17 cellular contexts compared by ENCODE assay signal in genomic region chr6:16324622-16325225, GRCh38.
DNase-seq lines count a peak whose midpoint lies in the region; ATAC-seq and TF ChIP-seq lines count a peak whose summit lies in the region.
"Had no signal": no experiment of that assay in that cellular context is flagged by ENCODE, and none has a peak within 500 bp of the region (broad histone marks: within the 10 kb centered on the region; RNA-seq: fewer than 3 reads in every experiment).

No MANE protein-coding gene starts in this region.

- H3K36me3 Mint-ChIP-seq in CD8-positive, alpha-beta T cell = peaks cover 26% of the 10 kb centered on the region

- no peaks in the 10 kb centered on the region for H3K36me3 ChIP-seq in CD8-positive, alpha-beta T cell (ENCODE audit: insufficient read depth, low read length)
- H3K36me3 ChIP-seq in HUES48 (ENCODE audit: control insufficient read depth, insufficient read depth, low read length) (no peaks in the 10 kb centered on the region), adipocyte (ENCODE audit: control insufficient read depth, insufficient read depth, low read length, severe bottlenecking) (peaks cover 6% of the 10 kb centered on the region), mesendoderm (ENCODE audit: control insufficient read depth, insufficient read depth, low read length) (no peaks in the 10 kb centered on the region)
- H3K36me3 ChIP-seq: uterus had no signal

- POLR2A ChIA-PET in CD8-positive, alpha-beta T cell (lab: Charles Lee) = interaction anchor here (0.7 kb wide), 1 partner anchor 62 kb away, joined by 5 read pairs; no protein-coding TSS in a partner anchor

- H3K18ac ChIP-seq in mesendoderm (ENCODE audit: low read length) = no peak overlapping the region

- H3K9me3 Mint-ChIP-seq in CD8-positive, alpha-beta T cell = no peaks in the 10 kb centered on the region

- H3K9ac ChIP-seq in HUES48 (ENCODE audit: low read depth, low read length) (no peak overlapping the region), adipocyte (ENCODE audit: low read length) (peak overlapping the region; percentile 4), mesendoderm (ENCODE audit: low read length) (no peak overlapping the region)

- H2AK5ac ChIP-seq in mesendoderm (ENCODE audit: low read length) = no peak overlapping the region

- no peak overlapping the region for H3K4ac ChIP-seq in mesendoderm (ENCODE audit: low read depth, low read length)

- WGBS in mesendoderm (ENCODE audit: extremely low coverage, insufficient coverage, low lambda C conversion rate) = no CpG with 5 or more reads among the region's 7 CpGs

- H3K27ac Mint-ChIP-seq in CD8-positive, alpha-beta T cell = peak overlapping the region; percentile 71

- CTCF ChIA-PET in CD8-positive, alpha-beta T cell (lab: Charles Lee) = interaction anchor here (0.6 to 12.9 kb wide), 4 partner anchors 7 to 446 kb away, joined by 3 to 168 read pairs (median 4); no protein-coding TSS in a partner anchor

- no peak for TF ChIP-seq CTCF in CD8-positive, alpha-beta T cell (IDR thresholded peaks at IDR 0.05)

- no peak for ATAC-seq in CD8-positive, alpha-beta T cell
- ATAC-seq in HG03135 (IDR thresholded peaks at IDR 0.05; ENCODE audit: unreplicated experiment) = no peak
- ATAC-seq: stimulated activated naive B cell treated with anti-CD40 and anti-IgM and Interleukin-4, amounts not matched to agents 10 μg/mL and 1 μg/mL and 100 μg/mL, for 72 hours had no signal

- peaks cover 45% of the 10 kb centered on the region for H3K4me1 ChIP-seq in CD8-positive, alpha-beta T cell (ENCODE audit: insufficient read depth, low read length)
- H3K4me1 ChIP-seq in HUES48 (ENCODE audit: control insufficient read depth, insufficient read depth, low read length) (peaks cover 23% of the 10 kb centered on the region), adipocyte (ENCODE audit: control insufficient read depth, insufficient read depth, low read length) (peaks cover 27% of the 10 kb centered on the region), mesendoderm (ENCODE audit: control insufficient read depth, low read depth, low read length) (peaks cover 13% of the 10 kb centered on the region)

- no peaks in the 10 kb centered on the region for H3K9me3 ChIP-seq in CD8-positive, alpha-beta T cell (ENCODE audit: low read length)
- no peaks in the 10 kb centered on the region for H3K9me3 ChIP-seq in HUES48 (ENCODE audit: control insufficient read depth, insufficient read depth, low read length)
- H3K9me3 ChIP-seq in adipocyte (ENCODE audit: control insufficient read depth, low read length) = no peaks in the 10 kb centered on the region
- H3K9me3 ChIP-seq: ascending aorta, uterus had no signal

- H3K4me3 Mint-ChIP-seq in CD8-positive, alpha-beta T cell = no peak overlapping the region

- H3K79me1 ChIP-seq in mesendoderm (ENCODE audit: low read length) = no peaks in the 10 kb centered on the region

- no peaks in the 10 kb centered on the region for H3K27me3 Mint-ChIP-seq in CD8-positive, alpha-beta T cell (ENCODE audit: low read depth)
- H3K27me3 Mint-ChIP-seq: stimulated activated naive B cell treated with anti-CD40 and anti-IgM and Interleukin-4, amounts not matched to agents 10 μg/mL and 1 μg/mL and 100 μg/mL, for 72 hours had no signal

- H3K23ac ChIP-seq in mesendoderm (ENCODE audit: low read length) = no peak overlapping the region

- no peak overlapping the region for H3K4me3 ChIP-seq in CD8-positive, alpha-beta T cell (ENCODE audit: low read depth, low read length)
- H3K4me3 ChIP-seq in HUES48 (ENCODE audit: low read depth, low read length) (no peak overlapping the region), adipocyte (ENCODE audit: low read length) (no peak overlapping the region), mesendoderm (ENCODE audit: low read length) (no peak overlapping the region)
- H3K4me3 ChIP-seq: ascending aorta, uterus had no signal

- no peak overlapping the region for H4K5ac ChIP-seq in mesendoderm (ENCODE audit: low read length)

- intact Hi-C loops in CD8-positive, alpha-beta T cell (cut with DNase I, micrococcal nuclease) = loop anchor here (5.0 to 10.0 kb wide), 8 partner anchors 87 to 1940 kb away; partner anchors contain the start of genes DEK (in 1 of the 2), DTNBP1 (in 1 of the 2), GMPR (in 1 of the 2) and JARID2 (in 1 of the 2)

- no peak overlapping the region for H3K56ac ChIP-seq in mesendoderm (ENCODE audit: low read length)

- H2BK5ac ChIP-seq in mesendoderm (ENCODE audit: low read length) = no peak overlapping the region

- DNase-seq in CD8-positive, alpha-beta T cell = no peak
- DNase-seq in adipocyte (ENCODE audit: low read depth) (no peak), mesendoderm (peak; percentile 27), NCI-H1417 treated with DMSO at 0.1 percent for 48 hours (lab: John Stamatoyannopoulos, UW) (no peak), activated gamma-delta T cell treated with Interleukin-2 at 50 U/mL for 16 hours (no peak), kidney tubule cell (ENCODE audit: low spot score) (no peak)
- DNase-seq: effector CD4-positive, alpha-beta T cell; EL; KBM-7; NCI-H2029; NCI-H774; stimulated activated CD4-positive, alpha-beta T cell treated with anti-CD3 and anti-CD28 coated beads, Interleukin-4, amount 100 ng/mL, for 4 hours; stimulated activated naive B cell treated with anti-CD40 and anti-IgM and Interleukin-4, amounts not matched to agents 10 μg/mL and 1 μg/mL and 100 μg/mL, for 72 hours; uterus had no signal

- H4K8ac ChIP-seq in mesendoderm (ENCODE audit: low read depth, low read length) = no peak overlapping the region

- H3K27me3 ChIP-seq in CD8-positive, alpha-beta T cell (ENCODE audit: insufficient read depth, low read length) = no peaks in the 10 kb centered on the region
- H3K27me3 ChIP-seq in HUES48 (ENCODE audit: control insufficient read depth, insufficient read depth, low read length) (no peaks in the 10 kb centered on the region), adipocyte (replicated peaks; ENCODE audit: control insufficient read depth, insufficient read depth, low read length) (no peaks in the 10 kb centered on the region), mesendoderm (ENCODE audit: insufficient read depth, low read length, poor library complexity) (no peaks in the 10 kb centered on the region)
- H3K27me3 ChIP-seq: ascending aorta, uterus had no signal

- H2BK120ac ChIP-seq in mesendoderm (ENCODE audit: low read depth, low read length) = no peak overlapping the region

- no peak overlapping the region for H3K4me2 ChIP-seq in mesendoderm (ENCODE audit: low read length)

- H3K4me1 Mint-ChIP-seq in CD8-positive, alpha-beta T cell (ENCODE audit: low read depth) = peaks cover 60% of the 10 kb centered on the region

- H3K79me2 ChIP-seq in mesendoderm (ENCODE audit: control insufficient read depth, insufficient read depth, low read length) = no peaks in the 10 kb centered on the region

- no peak overlapping the region for H2BK15ac ChIP-seq in mesendoderm (replicated peaks; ENCODE audit: low read depth)

- H3K27ac ChIP-seq in CD8-positive, alpha-beta T cell (ENCODE audit: low read depth, low read length) = no peak overlapping the region
- H3K27ac ChIP-seq in HUES48 (ENCODE audit: low read depth, low read length) (peak overlapping the region; percentile 46), mesendoderm (ENCODE audit: low read depth, low read length) (no peak overlapping the region)
- H3K27ac ChIP-seq: ascending aorta, uterus had no signal
